Comparison of ENCODE assay signal across 10 cellular contexts in genomic region chr16:74466872-74467271, GRCh38. TPM values are rescaled to one million over a fixed set of nuclear protein-coding genes. Genes with fewer than 3 reads are reported as not detected.
DNase-seq lines count a peak whose midpoint lies in the region; ATAC-seq, FAIRE-seq and TF ChIP-seq lines count a peak whose summit lies in the region.
"Had no signal": no experiment of that assay in that cellular context is flagged by ENCODE, and none has a peak within 500 bp of the region (broad histone marks: within the 10 kb centered on the region; RNA-seq: fewer than 3 reads in every experiment).

No MANE protein-coding gene starts in this region.

- H3K27ac Mint-ChIP-seq in activated naive CD8-positive, alpha-beta T cell treated with anti-CD3 and anti-CD28 coated beads, Interleukin-2, amount 50 U/mL, for 24 hours = peak overlapping the region; percentile 48

- peak; percentile 81 for ATAC-seq in GM19351 (IDR thresholded peaks at IDR 0.05; ENCODE audit: unreplicated experiment)
- ATAC-seq in HG03095 (IDR thresholded peaks at IDR 0.05; ENCODE audit: unreplicated experiment) = peak; percentile 76
- peak; percentile 62 for ATAC-seq in activated naive CD8-positive, alpha-beta T cell treated with anti-CD3 and anti-CD28 coated beads, Interleukin-2, amount 50 U/mL, for 24 hours
- no peak for ATAC-seq in HG02763 (IDR thresholded peaks at IDR 0.05; ENCODE audit: unreplicated experiment)
- no peak for ATAC-seq in HG02623 (IDR thresholded peaks at IDR 0.05; ENCODE audit: unreplicated experiment)
- ATAC-seq: body of pancreas had no signal

- H3K36me3 Mint-ChIP-seq in activated naive CD8-positive, alpha-beta T cell treated with anti-CD3 and anti-CD28 coated beads, Interleukin-2, amount 50 U/mL, for 24 hours (ENCODE audit: low read depth) = peaks cover 47% of the 10 kb centered on the region

- TF ChIP-seq POLR2A in GM12891 (IDR thresholded peaks at IDR 0.05; ENCODE audit: low read depth, low read length) = no peak

- peak; percentile 68 for FAIRE-seq in GM12891 (lab: Jason Lieb, UNC)

- H3K4me1 Mint-ChIP-seq in activated naive CD8-positive, alpha-beta T cell treated with anti-CD3 and anti-CD28 coated beads, Interleukin-2, amount 50 U/mL, for 24 hours = peaks cover 19% of the 10 kb centered on the region

- no peaks in the 10 kb centered on the region for H3K27me3 Mint-ChIP-seq in activated naive CD8-positive, alpha-beta T cell treated with anti-CD3 and anti-CD28 coated beads, Interleukin-2, amount 50 U/mL, for 24 hours

- H3K4me3 Mint-ChIP-seq in activated naive CD8-positive, alpha-beta T cell treated with anti-CD3 and anti-CD28 coated beads, Interleukin-2, amount 50 U/mL, for 24 hours = no peak overlapping the region

- H3K9me3 Mint-ChIP-seq in activated naive CD8-positive, alpha-beta T cell treated with anti-CD3 and anti-CD28 coated beads, Interleukin-2, amount 50 U/mL, for 24 hours = no peaks in the 10 kb centered on the region

- DNase-seq in GM12891 (ENCODE audit: insufficient read length, low spot score) (no peak), SIG-M5 (lab: John Stamatoyannopoulos, UW) (no peak), kidney tubule cell (ENCODE audit: low spot score) (no peak)
- DNase-seq in activated naive CD8-positive, alpha-beta T cell treated with anti-CD3 and anti-CD28 coated beads, Interleukin-2, amount 50 U/mL, for 24 hours = no peak
- DNase-seq: stimulated activated CD4-positive, alpha-beta T cell treated with anti-CD3 and anti-CD28 coated beads, Interleukin-15, amount 100 ng/mL, for 24 hours had no signal

TF ChIP-seq in GM12891, 5 proteins besides CTCF, POLR2A, EP300 and RAD21:
- TF ChIP-seq SPI1 (IDR thresholded peaks at IDR 0.05; ENCODE audit: low read depth, low read length) (no peak), PAX5 (IDR thresholded peaks at IDR 0.05; ENCODE audit: insufficient read depth, low read length, severe bottlenecking) (no peak), POU2F2 (IDR thresholded peaks at IDR 0.05; ENCODE audit: low read depth, low read length) (no peak), TAF1 (IDR thresholded peaks at IDR 0.05; ENCODE audit: low read depth, low read length) (no peak), POLR2AphosphoS5 (IDR thresholded peaks at IDR 0.05; ENCODE audit: low read depth, low read length) (no peak)
TF ChIP-seq in GM12891: peak in this region for 0.

RNA-seq across cellular contexts. Expression of gene CLEC18B, which starts 45.6 kb away (rescaled TPM):
- not detected for polyA plus RNA-seq in GM12891 (2012; ENCODE audit: low read depth, missing spikeins)

Comparison
In these comparisons a context has a peak if more than half of its experiments do, and no peak if none do; other contexts are left out.
1. ATAC-seq: peak in GM19351 (single experiment), HG03095 (single experiment) and activated naive CD8-positive, alpha-beta T cell treated with anti-CD3 and anti-CD28 coated beads, Interleukin-2, amount 50 U/mL, for 24 hours (single experiment); none in HG02763 (single experiment) and HG02623 (single experiment).